ENCODE assay signal across 27 cellular contexts in the genomic region with DNA sequence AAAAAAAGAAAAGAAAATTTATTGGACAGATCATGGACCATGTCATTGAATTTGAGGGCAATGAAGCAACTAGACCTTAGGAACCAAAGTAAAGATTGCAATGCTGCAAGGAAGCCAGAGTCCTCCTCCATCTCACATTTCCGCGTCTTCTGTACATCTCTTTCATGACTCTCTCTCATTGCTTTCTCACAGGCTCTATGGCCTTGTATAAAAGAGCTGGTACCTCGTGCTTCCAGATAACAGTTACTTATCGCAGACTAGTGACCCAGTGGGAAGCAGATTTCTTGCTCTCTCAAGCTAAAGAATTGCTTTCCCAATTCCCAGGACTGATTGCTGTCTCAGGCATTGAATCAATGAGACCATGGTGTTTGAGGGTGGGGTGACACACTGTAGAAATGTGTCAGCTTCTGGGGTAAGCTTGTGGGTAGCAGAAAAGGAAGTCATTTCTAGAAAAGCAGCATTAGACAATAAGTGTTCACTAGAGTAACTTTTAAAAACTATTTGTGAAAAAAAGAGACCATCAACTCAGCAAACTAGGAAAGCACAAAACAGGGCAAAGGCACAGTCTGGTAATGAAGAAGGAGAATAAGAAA.
A peak's percentile ranks its signal among the peaks of the same experiment; 100 is the strongest.
DNase-seq lines count a peak whose midpoint lies in the region; ATAC-seq and TF ChIP-seq lines count a peak whose summit lies in the region.
"Had no signal": no experiment of that assay in that cellular context is flagged by ENCODE, and none has a peak within 500 bp of the region (broad histone marks: within the 10 kb centered on the region; RNA-seq: fewer than 3 reads in every experiment).

No MANE protein-coding gene starts in this region.

- no peak for TF ChIP-seq CTCF in right lobe of liver (IDR thresholded peaks at IDR 0.05)
- no peak for TF ChIP-seq CTCF in right atrium auricular region (IDR thresholded peaks at IDR 0.05)

- H3K4me1 ChIP-seq in right lobe of liver, result peaks cover 0 to 32% (median 13%) of the 10 kb centered on the region in 4 donors
- no peaks in the 10 kb centered on the region for H3K4me1 ChIP-seq in right atrium auricular region
- H3K4me1 ChIP-seq: sigmoid colon had no signal

- no peak for ATAC-seq in right lobe of liver
- ATAC-seq: gastroesophageal sphincter had no signal

- H3K27ac ChIP-seq in right lobe of liver (peak overlapping the region; percentile 40 to 83 (median 71)), right atrium auricular region (no peak overlapping the region)
- H3K27ac ChIP-seq: gastroesophageal sphincter, sigmoid colon, WERI-Rb-1 had no signal

- no peaks in the 10 kb centered on the region for H3K9me3 ChIP-seq in right lobe of liver
- H3K9me3 ChIP-seq in right atrium auricular region, result no peaks in the 10 kb centered on the region
- H3K9me3 ChIP-seq: gastroesophageal sphincter, sigmoid colon had no signal

- H3K4me3 ChIP-seq in right lobe of liver (no peak overlapping the region), right atrium auricular region (no peak overlapping the region)
- H3K4me3 ChIP-seq: gastroesophageal sphincter, lung, sigmoid colon had no signal

- peak; percentile 13 to 41 for DNase-seq in NOMO-1 (lab: John Stamatoyannopoulos, UW; ENCODE audit: unreplicated experiment in 2 of 2)
- no peak for DNase-seq in NOMO-1 treated with dmso at 0.1 percent for 144 hours (lab: John Stamatoyannopoulos, UW; ENCODE audit: unreplicated experiment)
- peak; percentile 38 for DNase-seq in NOMO-1 treated with DMSO at 0.1 percent for 48 hours (lab: John Stamatoyannopoulos, UW; ENCODE audit: unreplicated experiment)
- DNase-seq in right lobe of liver, result no peak
- DNase-seq in renal cortical epithelial cell (ENCODE audit: low read depth), result peak; percentile 38
- no peak for DNase-seq in HT-29 (ENCODE audit: low spot score)
- no peak for DNase-seq in right atrium auricular region (ENCODE audit: low spot score)
- no peak for DNase-seq in COLO668 (lab: John Stamatoyannopoulos, UW; ENCODE audit: unreplicated experiment)
- DNase-seq: 8988T; activated CD4-positive, alpha-beta T cell treated with anti-CD3 and anti-CD28 coated beads for 48 hours; activated gamma-delta T cell; activated naive CD8-positive, alpha-beta T cell treated with anti-CD3 and anti-CD28 coated beads for 36 hours; aorta; C1 segment of cervical spinal cord; DND-41; HFFc6; KBM-7; MM.1S; NCI-H1417 treated with DMSO at 0.1 percent for 48 hours; NCI-H345; sigmoid colon; stimulated activated CD4-positive, alpha-beta T cell treated with anti-CD3 and anti-CD28 coated beads, Interleukin-4, amount 100 ng/mL, for 4 hours; substantia nigra; SW 1271; WERI-Rb-1 had no signal

- H3K27me3 ChIP-seq in right lobe of liver (no peaks in the 10 kb centered on the region), right atrium auricular region (no peaks in the 10 kb centered on the region)
- H3K27me3 ChIP-seq: gastroesophageal sphincter, sigmoid colon had no signal

- intact Hi-C loops in right lobe of liver (cut with DNase I), result no loop called here

- H3K36me3 ChIP-seq in right lobe of liver (no peaks in the 10 kb centered on the region), right atrium auricular region (no peaks in the 10 kb centered on the region)
- H3K36me3 ChIP-seq: gastroesophageal sphincter, sigmoid colon, WERI-Rb-1 had no signal

- 49% methylated on average over 4 of the region's 4 CpGs for WGBS in right lobe of liver (ENCODE audit: insufficient coverage, low coverage, low lambda C conversion rate, missing lambda C conversion rate)

- no peak for TF ChIP-seq POLR2A in right lobe of liver (IDR thresholded peaks at IDR 0.05)

Comparison
In these comparisons a context has a peak if more than half of its experiments do, and no peak if none do; other contexts are left out.
1. DNase-seq: peak in NOMO-1 (2 of 2), NOMO-1 treated with DMSO at 0.1 percent for 48 hours (single experiment) and renal cortical epithelial cell (single experiment); none in NOMO-1 treated with dmso at 0.1 percent for 144 hours (single experiment), right lobe of liver (0 of 3), HT-29 (single experiment), right atrium auricular region (single experiment) and COLO668 (single experiment).
2. H3K27ac ChIP-seq: peak in right lobe of liver (3 of 3); none in right atrium auricular region (0 of 2).